Comparison of ENCODE assay signal across 10 cellular contexts in genomic region chr5:124660229-124661093, GRCh38.
DNase-seq lines count a peak whose midpoint lies in the region; ATAC-seq and TF ChIP-seq lines count a peak whose summit lies in the region.
"Had no signal": no experiment of that assay in that cellular context is flagged by ENCODE, and none has a peak within 500 bp of the region (broad histone marks: within the 10 kb centered on the region; RNA-seq: fewer than 3 reads in every experiment).

No MANE protein-coding gene starts in this region.

- intact Hi-C loops in tibial artery (cut with DNase I; ENCODE audit: low total_unique reads): no loop called here

- no peak overlapping the region for H3K27ac Mint-ChIP-seq in naive thymus-derived CD8-positive, alpha-beta T cell
- H3K27ac Mint-ChIP-seq: activated naive CD4-positive, alpha-beta T cell treated with anti-CD3 and anti-CD28 coated beads for 36 hours had no signal

- no peaks in the 10 kb centered on the region for H3K9me3 Mint-ChIP-seq in naive thymus-derived CD8-positive, alpha-beta T cell
- H3K9me3 Mint-ChIP-seq: activated naive CD4-positive, alpha-beta T cell treated with anti-CD3 and anti-CD28 coated beads for 36 hours had no signal

- H3K27me3 ChIP-seq in tibial artery: no peaks in the 10 kb centered on the region

- no peaks in the 10 kb centered on the region for H3K9me3 ChIP-seq in tibial artery

- no peaks in the 10 kb centered on the region for H3K36me3 ChIP-seq in tibial artery

- no peak overlapping the region for H3K4me3 Mint-ChIP-seq in naive thymus-derived CD8-positive, alpha-beta T cell
- H3K4me3 Mint-ChIP-seq: activated naive CD4-positive, alpha-beta T cell treated with anti-CD3 and anti-CD28 coated beads for 36 hours had no signal

- H3K27me3 Mint-ChIP-seq in naive thymus-derived CD8-positive, alpha-beta T cell: peaks cover 22 to 55% (median 32%) of the 10 kb centered on the region in 5 donors

- H3K4me1 Mint-ChIP-seq in naive thymus-derived CD8-positive, alpha-beta T cell: peaks cover 0 to 9% (median 0%) of the 10 kb centered on the region in 4 donors

- H3K27ac ChIP-seq in tibial artery: no peak overlapping the region

- TF ChIP-seq CTCF in tibial artery (IDR thresholded peaks at IDR 0.05): no peak

- H3K4me3 ChIP-seq in tibial artery: no peak overlapping the region

- POLR2A ChIA-PET in naive thymus-derived CD8-positive, alpha-beta T cell (lab: Charles Lee): no interaction called here

- DNase-seq in H4 (ENCODE audit: low spot score): peak; percentile 66
- peak; percentile 57 for DNase-seq in SW480 (ENCODE audit: low spot score)
- peak; percentile 96 for DNase-seq in glomerular visceral epithelial cell (ENCODE audit: extremely low spot score)
- DNase-seq in renal cortical epithelial cell (ENCODE audit: low read depth): peak; percentile 92
- DNase-seq in tibial artery: no peak
- no peak for DNase-seq in naive thymus-derived CD8-positive, alpha-beta T cell
- DNase-seq in hepatic stellate cell (ENCODE audit: low spot score): no peak
- DNase-seq: activated naive CD4-positive, alpha-beta T cell treated with anti-CD3 and anti-CD28 coated beads for 36 hours; T-helper 9 cell had no signal

- H3K4me1 ChIP-seq in tibial artery: peaks cover 0 to 30% (median 19%) of the 10 kb centered on the region in 4 donors

- no peaks in the 10 kb centered on the region for H3K36me3 Mint-ChIP-seq in naive thymus-derived CD8-positive, alpha-beta T cell

- ATAC-seq in naive thymus-derived CD8-positive, alpha-beta T cell: no peak
- ATAC-seq in HG02981 (IDR thresholded peaks at IDR 0.05; ENCODE audit: unreplicated experiment): no peak

Comparison
In these comparisons a context has a peak if more than half of its experiments do, and no peak if none do; other contexts are left out.
1. DNase-seq: peak in H4 (single experiment), SW480 (single experiment), glomerular visceral epithelial cell (single experiment) and renal cortical epithelial cell (single experiment); none in tibial artery (0 of 2), naive thymus-derived CD8-positive, alpha-beta T cell (0 of 10) and hepatic stellate cell (single experiment).